20 cellular contexts compared by ENCODE assay signal in the genomic region with DNA sequence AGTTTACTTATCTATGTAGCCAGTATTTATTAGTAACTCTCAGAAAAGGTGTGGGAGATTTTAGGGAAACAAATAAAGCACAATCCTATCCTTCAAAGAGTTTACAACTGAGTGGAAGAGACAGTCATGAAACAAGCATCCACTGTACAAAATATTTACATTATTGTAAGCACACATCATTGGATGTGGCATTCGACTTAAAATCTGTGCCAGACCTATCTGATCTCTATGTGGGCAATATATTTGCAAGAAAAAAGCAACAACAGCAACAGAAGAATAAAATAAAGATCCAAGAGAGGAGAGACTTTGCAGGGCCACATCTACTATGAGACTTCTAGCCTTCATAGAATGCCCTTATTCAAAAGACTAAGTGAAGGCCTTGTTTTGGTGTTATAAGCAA.
DNase-seq lines count a peak whose midpoint lies in the region; ATAC-seq, FAIRE-seq and TF ChIP-seq lines count a peak whose summit lies in the region.
"Had no signal": no experiment of that assay in that cellular context is flagged by ENCODE, and none has a peak within 500 bp of the region (broad histone marks: within the 10 kb centered on the region; RNA-seq: fewer than 3 reads in every experiment).

No MANE protein-coding gene starts in this region.

- no peaks in the 10 kb centered on the region for H3K36me3 Mint-ChIP-seq in activated T-helper 17 cell treated with anti-CD3 and anti-CD28 coated beads, Interleukin-2, amount 50 U/mL, for 72 hours (ENCODE audit: low read depth)
- H3K36me3 Mint-ChIP-seq: CD14-positive monocyte; CD4-positive, alpha-beta memory T cell; IgD-negative memory B cell had no signal

- H3K9me3 ChIP-seq in H1 (ENCODE audit: insufficient read depth in 2 of 2, low read depth in 1 of 2, low read length in 1 of 2) (no peaks in the 10 kb centered on the region), mesenchymal stem cell (ENCODE audit: control insufficient read depth, low read length) (peaks cover 9% of the 10 kb centered on the region)
- H3K9me3 ChIP-seq: A549, BLaER1 had no signal

- H3K23ac ChIP-seq in H1 (ENCODE audit: insufficient read length) (no peak overlapping the region), mesenchymal stem cell (ENCODE audit: low read length in 2 of 2) (no peak overlapping the region)

- H3K27ac Mint-ChIP-seq in activated T-helper 17 cell treated with anti-CD3 and anti-CD28 coated beads, Interleukin-2, amount 50 U/mL, for 72 hours: no peak overlapping the region
- H3K27ac Mint-ChIP-seq: CD4-positive, alpha-beta memory T cell; IgD-negative memory B cell had no signal

- H3K4me2 ChIP-seq in H1 (ENCODE audit: insufficient read depth in 1 of 2, low read depth in 2 of 2, low read length in 2 of 2): no peak overlapping the region
- H3K4me2 ChIP-seq in mesenchymal stem cell (ENCODE audit: low read length, poor library complexity, severe bottlenecking): no peak overlapping the region
- H3K4me2 ChIP-seq: A549, BLaER1 had no signal

- no peak overlapping the region for H2BK20ac ChIP-seq in H1 (ENCODE audit: low read length)

- H2AFZ ChIP-seq in H1 (ENCODE audit: low read length): 0 out of 2 replicates have a peak overlapping the region, but pooled peaks have one; percentile 6
- H2AFZ ChIP-seq in mesenchymal stem cell (ENCODE audit: low read depth, low read length): no peak overlapping the region

- no peak overlapping the region for H3K56ac ChIP-seq in H1 (replicated peaks; ENCODE audit: insufficient read length, low read depth, low read length)

- no peaks in the 10 kb centered on the region for H3K4me1 ChIP-seq in H1 (replicated peaks in 1 of 4; ENCODE audit: control insufficient read depth in 3 of 4, insufficient read depth in 4 of 4, low read length in 3 of 4)
- H3K4me1 ChIP-seq in mesenchymal stem cell (ENCODE audit: control insufficient read depth, insufficient read depth, low read depth, low read length): no peaks in the 10 kb centered on the region
- H3K4me1 ChIP-seq: A549, BLaER1 had no signal

- 93% methylated on average over 1 of the region's 1 CpG; no CpG with 5 or more reads in 1 of the 2 experiments for WGBS in H1 (ENCODE audit: extremely low coverage in 1 of 2, insufficient coverage in 1 of 2, insufficient read length in 1 of 2, insufficient replicate concordance in 2 of 2, low coverage in 1 of 2, low lambda C conversion rate in 2 of 2, missing lambda C conversion rate in 1 of 2), 2 experiments
- 0% methylated on average over 1 of the region's 1 CpG for WGBS in mesenchymal stem cell

- H3K4ac ChIP-seq in H1 (replicated peaks; ENCODE audit: insufficient read length, low read depth, low read length) (no peak overlapping the region), mesenchymal stem cell (ENCODE audit: low read depth in 1 of 2, low read length in 2 of 2) (no peak overlapping the region)

- no peak for TF ChIP-seq EP300 in H1 (IDR thresholded peaks at IDR 0.05; ENCODE audit: borderline replicate concordance in 1 of 2, low read depth in 2 of 2, low read length in 2 of 2)

- H4K5ac ChIP-seq in H1 (ENCODE audit: insufficient read length, low read depth, low read length): no peak overlapping the region

- H3K79me1 ChIP-seq in H1 (ENCODE audit: low read depth, low read length) (no peaks in the 10 kb centered on the region), mesenchymal stem cell (replicated peaks; ENCODE audit: low read length, poor library complexity, severe bottlenecking) (no peaks in the 10 kb centered on the region)

- H3K18ac ChIP-seq in H1 (ENCODE audit: extremely low read depth, low read length) (no peak overlapping the region), mesenchymal stem cell (ENCODE audit: low read depth in 1 of 2, low read length in 2 of 2) (no peak overlapping the region)

- H2BK15ac ChIP-seq in H1 (ENCODE audit: low read length) (no peak overlapping the region), mesenchymal stem cell (ENCODE audit: low read depth, poor library complexity, severe bottlenecking) (no peak overlapping the region)

- H3K14ac ChIP-seq in H1 (ENCODE audit: insufficient read length) (no peak overlapping the region), mesenchymal stem cell (ENCODE audit: low read length in 2 of 2) (no peak overlapping the region)

- no peaks in the 10 kb centered on the region for H3K27me3 Mint-ChIP-seq in activated T-helper 17 cell treated with anti-CD3 and anti-CD28 coated beads, Interleukin-2, amount 50 U/mL, for 72 hours
- H3K27me3 Mint-ChIP-seq: CD4-positive, alpha-beta memory T cell; IgD-negative memory B cell had no signal

- no peak for TF ChIP-seq POLR2A in H1 (IDR thresholded peaks at IDR 0.05; ENCODE audit: control extremely low read depth in 1 of 2, low read depth in 2 of 2, low read length in 2 of 2)

- no peaks in the 10 kb centered on the region for H3K79me2 ChIP-seq in H1 (ENCODE audit: control insufficient read depth in 1 of 2, insufficient read depth in 2 of 2, low read length in 2 of 2)

- H3K36me3 ChIP-seq in H1 (ENCODE audit: control insufficient read depth in 2 of 4, insufficient read depth in 4 of 4, low read length in 3 of 4) (no peaks in the 10 kb centered on the region), mesenchymal stem cell (ENCODE audit: control insufficient read depth in 1 of 2, insufficient read depth in 2 of 2, low read depth in 1 of 2, low read length in 2 of 2) (no peaks in the 10 kb centered on the region)
- H3K36me3 ChIP-seq: BLaER1 had no signal

- H3K27me3 ChIP-seq in H1 (replicated peaks in 1 of 4; ENCODE audit: control insufficient read depth in 3 of 4, extremely low read depth in 1 of 4, insufficient read depth in 3 of 4, low read length in 3 of 4): no peaks in the 10 kb centered on the region
- no peaks in the 10 kb centered on the region for H3K27me3 ChIP-seq in mesenchymal stem cell (ENCODE audit: control insufficient read depth in 1 of 2, insufficient read depth in 1 of 2, low read length in 2 of 2)
- H3K27me3 ChIP-seq: BLaER1 had no signal

- no peaks in the 10 kb centered on the region for H3K23me2 ChIP-seq in H1 (ENCODE audit: low read depth, low read length)

- H2BK12ac ChIP-seq in H1 (ENCODE audit: low read depth, low read length): no peak overlapping the region
- H2BK12ac ChIP-seq in mesenchymal stem cell (ENCODE audit: low read length in 2 of 2): no peak overlapping the region

- DNase-seq in ELR (ENCODE audit: low read depth) (peak; percentile 30), M059J (ENCODE audit: low read depth) (peak; percentile 51), H1 (ENCODE audit: low read depth in 1 of 2, low spot score in 2 of 2) (no peak), mesenchymal stem cell (peak; percentile 32), mesenteric fat pad (ENCODE audit: low spot score) (no peak), NK-92 (lab: John Stamatoyannopoulos, UW; ENCODE audit: unreplicated experiment) (no peak)
- DNase-seq: CD4-positive, alpha-beta memory T cell; DMS153; DMS79; GF-D8; HCEC 1CT had no signal

- no peak for TF ChIP-seq CTCF in H1 (IDR thresholded peaks at IDR 0.05; ENCODE audit: control extremely low read depth in 1 of 3, insufficient read depth in 1 of 3, low read depth in 1 of 3, low read length in 3 of 3)

- no peaks in the 10 kb centered on the region for H3K4me1 Mint-ChIP-seq in activated T-helper 17 cell treated with anti-CD3 and anti-CD28 coated beads, Interleukin-2, amount 50 U/mL, for 72 hours
- H3K4me1 Mint-ChIP-seq: CD14-positive monocyte; CD4-positive, alpha-beta memory T cell; IgD-negative memory B cell had no signal

- no peak for TF ChIP-seq RAD21 in H1 (IDR thresholded peaks at IDR 0.05 in 1 of 2, conservative IDR thresholded peaks at IDR 0.05 in 1 of 2; ENCODE audit: low read depth in 2 of 2, low read length in 2 of 2)

- H2BK5ac ChIP-seq in H1 (ENCODE audit: low read depth, low read length): no peak overlapping the region
- H2BK5ac ChIP-seq in mesenchymal stem cell (ENCODE audit: low read depth, low read length, poor library complexity, severe bottlenecking): no peak overlapping the region

- no peak overlapping the region for H3K4me3 Mint-ChIP-seq in activated T-helper 17 cell treated with anti-CD3 and anti-CD28 coated beads, Interleukin-2, amount 50 U/mL, for 72 hours
- H3K4me3 Mint-ChIP-seq: CD14-positive monocyte; CD4-positive, alpha-beta memory T cell; IgD-negative memory B cell had no signal

- H3K9me3 Mint-ChIP-seq in activated T-helper 17 cell treated with anti-CD3 and anti-CD28 coated beads, Interleukin-2, amount 50 U/mL, for 72 hours: peaks cover 21% of the 10 kb centered on the region

- CTCF ChIA-PET in H1 (lab: Charles Lee; ENCODE audit: partially characterized antibody): no interaction called here

- H3K4me3 ChIP-seq in H1 (ENCODE audit: extremely low read depth in 1 of 4, insufficient read depth in 2 of 4, low read depth in 3 of 4, low read length in 4 of 4): no peak overlapping the region
- no peak overlapping the region for H3K4me3 ChIP-seq in mesenchymal stem cell (ENCODE audit: insufficient read depth in 1 of 2, low read depth in 1 of 2, low read length in 2 of 2)
- H3K4me3 ChIP-seq: A549, BLaER1 had no signal

- H3K9ac ChIP-seq in H1 (replicated peaks in 1 of 4; ENCODE audit: extremely low read depth in 1 of 4, low read depth in 3 of 4, low read length in 3 of 4): no peak overlapping the region
- no peak overlapping the region for H3K9ac ChIP-seq in mesenchymal stem cell (ENCODE audit: low read length)
- H3K9ac ChIP-seq: BLaER1 had no signal

- no peaks in the 10 kb centered on the region for H4K20me1 ChIP-seq in H1 (replicated peaks in 1 of 2; ENCODE audit: control insufficient read depth in 1 of 2, insufficient read depth in 2 of 2, low read length in 2 of 2)
- H4K20me1 ChIP-seq: BLaER1 had no signal

- H3K27ac ChIP-seq in H1 (ENCODE audit: low read depth, low read length): no peak overlapping the region
- no peak overlapping the region for H3K27ac ChIP-seq in mesenchymal stem cell (ENCODE audit: low read length, poor library complexity, severe bottlenecking)
- H3K27ac ChIP-seq: 22Rv1, A549, BLaER1 had no signal

- H4K8ac ChIP-seq in H1 (ENCODE audit: extremely low read depth, insufficient read depth, low read length): no peak overlapping the region
- H4K8ac ChIP-seq in mesenchymal stem cell (ENCODE audit: low read length): no peak overlapping the region

- POLR2A ChIA-PET in H1 (lab: Charles Lee; ENCODE audit: partially characterized antibody): no interaction called here

- FAIRE-seq in H1 (lab: Jason Lieb, UNC): no peak
- FAIRE-seq: A549, H54, HTR-8/SVneo had no signal

- no peak for ATAC-seq in HG03439 (IDR thresholded peaks at IDR 0.05; ENCODE audit: unreplicated experiment)
- ATAC-seq in activated T-helper 17 cell treated with anti-CD3 and anti-CD28 coated beads, Interleukin-2, amount 50 U/mL, for 72 hours (replicated peaks): no peak
- ATAC-seq: A549 had no signal

- H2BK120ac ChIP-seq in H1 (replicated peaks; ENCODE audit: low read depth, low read length): no peak overlapping the region
- no peak overlapping the region for H2BK120ac ChIP-seq in mesenchymal stem cell (ENCODE audit: low read depth, low read length)

- no peak overlapping the region for H4K91ac ChIP-seq in H1 (replicated peaks; ENCODE audit: insufficient read length, low read length)
- H4K91ac ChIP-seq in mesenchymal stem cell (ENCODE audit: low read length): no peak overlapping the region

- H2AK5ac ChIP-seq in H1 (ENCODE audit: low read depth, low read length) (no peak overlapping the region), mesenchymal stem cell (ENCODE audit: low read length, severe bottlenecking) (no peak overlapping the region)

TF ChIP-seq in H1, 55 proteins besides CTCF, POLR2A, EP300 and RAD21 (continues in another document):
- TF ChIP-seq KDM1A (IDR thresholded peaks at IDR 0.05; ENCODE audit: borderline replicate concordance, low read length) (no peak), CBX5 (IDR thresholded peaks at IDR 0.05; ENCODE audit: low read depth, low read length) (no peak)

Comparison
In these comparisons a context has a peak if more than half of its experiments do, and no peak if none do; other contexts are left out.
1. DNase-seq: peak in ELR (single experiment), M059J (single experiment) and mesenchymal stem cell (single experiment); none in H1 (0 of 2), mesenteric fat pad (single experiment) and NK-92 (single experiment).